In genomic region chr3:144162042-144162441, GRCh38 we compare ENCODE assay signal across 12 cellular contexts.
DNase-seq lines count a peak whose midpoint lies in the region; ATAC-seq lines count a peak whose summit lies in the region.
"Had no signal": no experiment of that assay in that cellular context is flagged by ENCODE, and none has a peak within 500 bp of the region (broad histone marks: within the 10 kb centered on the region; RNA-seq: fewer than 3 reads in every experiment).

No MANE protein-coding gene starts in this region.

- H3K36me3 Mint-ChIP-seq in T-helper 2 cell treated with Interferon-gamma antibody and Interleukin-4, amounts not matched to agents 5 μg/mL and 100 μg/mL, for 36 hours (ENCODE audit: low read depth): no peaks in the 10 kb centered on the region
- H3K36me3 Mint-ChIP-seq in naive thymus-derived CD8-positive, alpha-beta T cell: peaks cover 0 to 2% (median 0%) of the 10 kb centered on the region in 3 donors

- no peak overlapping the region for H3K4me3 Mint-ChIP-seq in T-helper 2 cell treated with Interferon-gamma antibody and Interleukin-4, amounts not matched to agents 5 μg/mL and 100 μg/mL, for 36 hours
- no peak overlapping the region for H3K4me3 Mint-ChIP-seq in naive thymus-derived CD8-positive, alpha-beta T cell
- H3K4me3 Mint-ChIP-seq: B cell; stimulated activated naive CD8-positive, alpha-beta T cell treated with anti-CD3 and anti-CD28 coated beads, Interleukin-15, amount 100 ng/mL, for 72 hours had no signal

- ATAC-seq in GM18870 (IDR thresholded peaks at IDR 0.05; ENCODE audit: unreplicated experiment): no peak
- no peak for ATAC-seq in GM21528 (IDR thresholded peaks at IDR 0.05; ENCODE audit: low FRiP score, unreplicated experiment)
- ATAC-seq in naive thymus-derived CD8-positive, alpha-beta T cell: no peak
- ATAC-seq: stimulated activated naive CD8-positive, alpha-beta T cell treated with anti-CD3 and anti-CD28 coated beads, Interleukin-15, amount 100 ng/mL, for 72 hours had no signal

- no peaks in the 10 kb centered on the region for H3K9me3 Mint-ChIP-seq in T-helper 2 cell treated with Interferon-gamma antibody and Interleukin-4, amounts not matched to agents 5 μg/mL and 100 μg/mL, for 36 hours
- peaks cover 0 to 18% (median 8%) of the 10 kb centered on the region in 9 donors for H3K9me3 Mint-ChIP-seq in naive thymus-derived CD8-positive, alpha-beta T cell

- H3K27ac Mint-ChIP-seq in T-helper 2 cell treated with Interferon-gamma antibody and Interleukin-4, amounts not matched to agents 5 μg/mL and 100 μg/mL, for 36 hours: no peak overlapping the region
- H3K27ac Mint-ChIP-seq in naive thymus-derived CD8-positive, alpha-beta T cell: no peak overlapping the region
- H3K27ac Mint-ChIP-seq: B cell; stimulated activated naive CD8-positive, alpha-beta T cell treated with anti-CD3 and anti-CD28 coated beads, Interleukin-15, amount 100 ng/mL, for 72 hours had no signal

- DNase-seq in A172 (ENCODE audit: low spot score) (peak; percentile 22), HPDE6-E6E7 (ENCODE audit: extremely low spot score) (peak; percentile 21), amniotic epithelial cell (ENCODE audit: low read depth) (peak; percentile 68), hepatic stellate cell (ENCODE audit: low spot score) (peak; percentile 8)
- no peak for DNase-seq in T-helper 2 cell treated with Interferon-gamma antibody and Interleukin-4, amounts not matched to agents 5 μg/mL and 100 μg/mL, for 36 hours (ENCODE audit: low spot score)
- no peak for DNase-seq in naive thymus-derived CD8-positive, alpha-beta T cell
- DNase-seq: occipital lobe; stimulated activated CD4-positive, alpha-beta T cell treated with anti-CD3 and anti-CD28 coated beads, Interleukin-2, amount 100 ng/mL, for 48 hours; stimulated activated naive CD8-positive, alpha-beta T cell treated with anti-CD3 and anti-CD28 coated beads, Interleukin-15, amount 100 ng/mL, for 72 hours had no signal

- no peaks in the 10 kb centered on the region for H3K4me1 Mint-ChIP-seq in T-helper 2 cell treated with Interferon-gamma antibody and Interleukin-4, amounts not matched to agents 5 μg/mL and 100 μg/mL, for 36 hours (ENCODE audit: low read depth)
- no peaks in the 10 kb centered on the region for H3K4me1 Mint-ChIP-seq in naive thymus-derived CD8-positive, alpha-beta T cell
- H3K4me1 Mint-ChIP-seq: stimulated activated naive CD8-positive, alpha-beta T cell treated with anti-CD3 and anti-CD28 coated beads, Interleukin-15, amount 100 ng/mL, for 72 hours had no signal

- no peaks in the 10 kb centered on the region for H3K27me3 Mint-ChIP-seq in T-helper 2 cell treated with Interferon-gamma antibody and Interleukin-4, amounts not matched to agents 5 μg/mL and 100 μg/mL, for 36 hours (ENCODE audit: low read depth)
- peaks cover 0 to 16% (median 6%) of the 10 kb centered on the region in 5 donors for H3K27me3 Mint-ChIP-seq in naive thymus-derived CD8-positive, alpha-beta T cell
- H3K27me3 Mint-ChIP-seq: B cell had no signal

- POLR2A ChIA-PET in naive thymus-derived CD8-positive, alpha-beta T cell (lab: Charles Lee): no interaction called here

Comparison
In these comparisons a context has a peak if more than half of its experiments do, and no peak if none do; other contexts are left out.
1. DNase-seq: peak in A172 (single experiment), HPDE6-E6E7 (single experiment), amniotic epithelial cell (single experiment) and hepatic stellate cell (single experiment); none in T-helper 2 cell treated with Interferon-gamma antibody and Interleukin-4, amounts not matched to agents 5 μg/mL and 100 μg/mL, for 36 hours (single experiment) and naive thymus-derived CD8-positive, alpha-beta T cell (0 of 10).